ENCODE assay signal across 1 cellular context in the genomic region with DNA sequence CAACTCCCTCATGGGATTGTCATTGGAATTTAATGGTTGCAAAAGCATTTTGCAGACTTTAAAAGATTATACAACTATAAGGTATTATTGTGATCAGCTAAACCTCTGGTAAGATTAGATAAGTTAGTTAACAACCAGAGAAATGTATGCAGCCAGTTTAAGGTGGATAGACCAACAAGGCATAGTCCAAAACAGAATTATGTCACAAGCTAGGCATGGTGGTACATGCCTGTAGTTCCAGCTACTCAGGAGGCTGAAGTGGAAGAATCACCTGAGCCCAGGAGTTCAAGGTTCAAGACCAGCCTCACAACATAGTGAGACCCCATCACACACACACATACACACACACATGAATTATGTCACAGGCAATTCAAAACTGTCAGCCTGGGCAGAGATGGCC.
TF ChIP-seq lines count a peak whose summit lies in the region.

No MANE protein-coding gene starts in this region.

TF ChIP-seq in HepG2, 621 proteins besides CTCF, POLR2A, EP300 and RAD21 (continued from another document):
- TF ChIP-seq ZNF574 (CRISPR knock-in tag; IDR thresholded peaks at IDR 0.05): no peak
- TF ChIP-seq HNF4A (CRISPR knock-in tag; IDR thresholded peaks at IDR 0.05): peak; percentile 54
- no peak for TF ChIP-seq ZNF101 (CRISPR knock-in tag; IDR thresholded peaks at IDR 0.05; ENCODE audit: borderline replicate concordance, low read depth)
- TF ChIP-seq, protein P1, sequence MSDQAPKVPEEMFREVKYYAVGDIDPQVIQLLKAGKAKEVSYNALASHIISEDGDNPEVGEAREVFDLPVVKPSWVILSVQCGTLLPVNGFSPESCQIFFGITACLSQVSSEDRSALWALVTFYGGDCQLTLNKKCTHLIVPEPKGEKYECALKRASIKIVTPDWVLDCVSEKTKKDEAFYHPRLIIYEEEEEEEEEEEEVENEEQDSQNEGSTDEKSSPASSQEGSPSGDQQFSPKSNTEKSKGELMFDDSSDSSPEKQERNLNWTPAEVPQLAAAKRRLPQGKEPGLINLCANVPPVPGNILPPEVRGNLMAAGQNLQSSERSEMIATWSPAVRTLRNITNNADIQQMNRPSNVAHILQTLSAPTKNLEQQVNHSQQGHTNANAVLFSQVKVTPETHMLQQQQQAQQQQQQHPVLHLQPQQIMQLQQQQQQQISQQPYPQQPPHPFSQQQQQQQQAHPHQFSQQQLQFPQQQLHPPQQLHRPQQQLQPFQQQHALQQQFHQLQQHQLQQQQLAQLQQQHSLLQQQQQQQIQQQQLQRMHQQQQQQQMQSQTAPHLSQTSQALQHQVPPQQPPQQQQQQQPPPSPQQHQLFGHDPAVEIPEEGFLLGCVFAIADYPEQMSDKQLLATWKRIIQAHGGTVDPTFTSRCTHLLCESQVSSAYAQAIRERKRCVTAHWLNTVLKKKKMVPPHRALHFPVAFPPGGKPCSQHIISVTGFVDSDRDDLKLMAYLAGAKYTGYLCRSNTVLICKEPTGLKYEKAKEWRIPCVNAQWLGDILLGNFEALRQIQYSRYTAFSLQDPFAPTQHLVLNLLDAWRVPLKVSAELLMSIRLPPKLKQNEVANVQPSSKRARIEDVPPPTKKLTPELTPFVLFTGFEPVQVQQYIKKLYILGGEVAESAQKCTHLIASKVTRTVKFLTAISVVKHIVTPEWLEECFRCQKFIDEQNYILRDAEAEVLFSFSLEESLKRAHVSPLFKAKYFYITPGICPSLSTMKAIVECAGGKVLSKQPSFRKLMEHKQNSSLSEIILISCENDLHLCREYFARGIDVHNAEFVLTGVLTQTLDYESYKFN (CRISPR knock-in tag; conservative IDR thresholded peaks at IDR 0.05): peak; percentile 25; the same call in 1 of the 2 replicates
- no peak for TF ChIP-seq ZNF800 (CRISPR knock-in tag; IDR thresholded peaks at IDR 0.05)
- no peak for TF ChIP-seq CAMTA2 (CRISPR knock-in tag; IDR thresholded peaks at IDR 0.05; ENCODE audit: borderline replicate concordance)
- TF ChIP-seq HNF4G (IDR thresholded peaks at IDR 0.05; ENCODE audit: borderline replicate concordance, low read depth, low read length): 0 out of 2 replicates have a peak, but pooled peaks have one; percentile 9
- no peak for TF ChIP-seq HNF4G (CRISPR knock-in tag; IDR thresholded peaks at IDR 0.05; ENCODE audit: borderline replicate concordance, low read depth)
- TF ChIP-seq MLXIP (CRISPR knock-in tag; IDR thresholded peaks at IDR 0.05; ENCODE audit: borderline replicate concordance): no peak
